Comparison of ENCODE assay signal across 35 cellular contexts in genomic region chr1:96030312-96030711, GRCh38.
"Had no signal": no experiment of that assay in that cellular context is flagged by ENCODE, and none has a peak within 500 bp of the region (broad histone marks: within the 10 kb centered on the region; RNA-seq: fewer than 3 reads in every experiment).

No MANE protein-coding gene starts in this region.

- H3K36me3 ChIP-seq: MG63 had no signal

- DNase-seq: Kasumi-1, MG63, MM.1S, MV-4-11, NCI-H1048, NCI-H1092, NCI-H1092 treated with DMSO at 0.1 percent for 48 hours, NCI-H1105, NCI-H1105 treated with DMSO at 0.1 percent for 48 hours, NCI-H1417, NCI-H1417 treated with DMSO at 0.1 percent for 48 hours, NCI-H1436, NCI-H1436 treated with DMSO at 0.1 percent for 48 hours, NCI-H146, NCI-H1694, NCI-H1694 treated with DMSO at 0.1 percent for 48 hours, NCI-H187, NCI-H187 treated with DMSO at 0.1 percent for 48 hours, NCI-H1930, NCI-H2029, NCI-H2029 treated with DMSO at 0.1 percent for 48 hours, NCI-H2081, NCI-H2081 treated with DMSO at 0.1 percent for 48 hours, NCI-H2107, NCI-H2171, NCI-H2171 treated with DMSO at 0.1 percent for 48 hours, NCI-H2227 treated with DMSO at 0.1 percent for 48 hours, NCI-H226, NCI-H345, NCI-H446, NCI-H446 treated with DMSO at 0.1 percent for 48 hours, NCI-H510A, NCI-H510A treated with DMSO at 0.1 percent for 48 hours, NCI-H524, NCI-H524 treated with DMSO at 0.1 percent for 48 hours had no signal

- H3K9me3 ChIP-seq: MG63 had no signal

- H3K4me3 ChIP-seq: MG63 had no signal
